8 cellular contexts compared by ENCODE assay signal in genomic region chr10:125161570-125162139, GRCh38. TPM values are rescaled to one million over a fixed set of nuclear protein-coding genes. Genes with fewer than 3 reads are reported as not detected.
DNase-seq lines count a peak whose midpoint lies in the region; ATAC-seq and TF ChIP-seq lines count a peak whose summit lies in the region.

No MANE protein-coding gene starts in this region.

- H3K4me3 Mint-ChIP-seq in CD8-positive, alpha-beta memory T cell = peak overlapping the region in 5 of 7 donors; percentile 32 to 64 (median 51)
- H3K4me3 Mint-ChIP-seq in natural killer cell = peak overlapping the region; percentile 91

- no peak overlapping the region for H3K27ac ChIP-seq in CD8-positive, alpha-beta memory T cell (ENCODE audit: low read depth, low read length)
- H3K27ac ChIP-seq in epithelial cell of prostate = peak overlapping the region; percentile 93

- H3K36me3 ChIP-seq in CD8-positive, alpha-beta memory T cell (ENCODE audit: insufficient read depth, low read length) = no peaks in the 10 kb centered on the region

- no peaks in the 10 kb centered on the region for H3K9me3 ChIP-seq in CD8-positive, alpha-beta memory T cell (ENCODE audit: low read length)

- peaks cover 5% of the 10 kb centered on the region for H3K4me1 ChIP-seq in CD8-positive, alpha-beta memory T cell (ENCODE audit: insufficient read depth, low read length)

- H3K4me1 Mint-ChIP-seq in CD8-positive, alpha-beta memory T cell = peaks cover 6 to 12% (median 10%) of the 10 kb centered on the region in 3 donors
- H3K4me1 Mint-ChIP-seq in natural killer cell = peaks cover 20 to 27% of the 10 kb centered on the region in 2 donors

- no peak overlapping the region for H3K27ac Mint-ChIP-seq in CD8-positive, alpha-beta memory T cell
- peak overlapping the region in 1 of 2 donors; percentile 72 for H3K27ac Mint-ChIP-seq in natural killer cell

- H3K27me3 Mint-ChIP-seq in CD8-positive, alpha-beta memory T cell = peaks cover 22 to 36% of the 10 kb centered on the region in 2 donors
- H3K27me3 Mint-ChIP-seq in natural killer cell (ENCODE audit: low read depth in 2 of 2) = no peaks in the 10 kb centered on the region

- H3K27me3 ChIP-seq in CD8-positive, alpha-beta memory T cell (ENCODE audit: insufficient read depth, low read length, poor library complexity, severe bottlenecking) = no peaks in the 10 kb centered on the region

- no peak for DNase-seq in CD8-positive, alpha-beta memory T cell
- peak; percentile 45 for DNase-seq in NCI-H69 (lab: John Stamatoyannopoulos, UW)
- DNase-seq in epithelial cell of prostate (ENCODE audit: low read depth, low spot score) = no peak
- DNase-seq in natural killer cell = no peak
- DNase-seq in NCI-H510A treated with DMSO at 0.1 percent for 48 hours (lab: John Stamatoyannopoulos, UW) = no peak
- no peak for DNase-seq in globus pallidus (ENCODE audit: low spot score)

- intact Hi-C loops in natural killer cell (cut with micrococcal nuclease) = no loop called here

- H3K9me3 Mint-ChIP-seq in CD8-positive, alpha-beta memory T cell = peaks cover 0 to 4% (median 0%) of the 10 kb centered on the region in 5 donors
- no peaks in the 10 kb centered on the region for H3K9me3 Mint-ChIP-seq in natural killer cell

- peak in 2 of 3 donors; percentile 32 to 44 for ATAC-seq in natural killer cell
- ATAC-seq in HG03521 (IDR thresholded peaks at IDR 0.05; ENCODE audit: unreplicated experiment) = no peak
- ATAC-seq in GM19452 (IDR thresholded peaks at IDR 0.05; ENCODE audit: unreplicated experiment) = no peak

- POLR2A ChIA-PET in CD8-positive, alpha-beta memory T cell (lab: Charles Lee) = no interaction called here

- no peak overlapping the region for H3K4me3 ChIP-seq in CD8-positive, alpha-beta memory T cell (ENCODE audit: low read length)

- H3K36me3 Mint-ChIP-seq in CD8-positive, alpha-beta memory T cell = no peaks in the 10 kb centered on the region
- H3K36me3 Mint-ChIP-seq in natural killer cell = no peaks in the 10 kb centered on the region

- CTCF ChIA-PET in CD8-positive, alpha-beta memory T cell (lab: Charles Lee) = no interaction called here

- no peak for TF ChIP-seq CTCF in natural killer cell (IDR thresholded peaks at IDR 0.05)

RNA-seq across cellular contexts. Expression of gene CTBP2, which starts 1.3 kb away (rescaled TPM):
- 1 to 10 TPM; 1.4 to 1.8 TPM for total RNA-seq in CD8-positive, alpha-beta memory T cell
- 2.8 TPM for polyA plus RNA-seq in CD8-positive, alpha-beta memory T cell
- total RNA-seq in natural killer cell = 100 to 1,000 TPM; 120 to 179 (median 124) TPM

Comparison
In these comparisons a context has a peak if more than half of its experiments do, and no peak if none do; other contexts are left out.
1. ATAC-seq: peak in natural killer cell (2 of 3); none in HG03521 (single experiment) and GM19452 (single experiment).
2. RNA of gene CTBP2, which starts 1.3 kb away (total RNA-seq): 120 to 179 TPM in natural killer cell; 1.4 to 1.8 TPM in CD8-positive, alpha-beta memory T cell; every median in the first group is over 10 times any median in the second.